ENCODE assay signal across 34 cellular contexts in the genomic region with DNA sequence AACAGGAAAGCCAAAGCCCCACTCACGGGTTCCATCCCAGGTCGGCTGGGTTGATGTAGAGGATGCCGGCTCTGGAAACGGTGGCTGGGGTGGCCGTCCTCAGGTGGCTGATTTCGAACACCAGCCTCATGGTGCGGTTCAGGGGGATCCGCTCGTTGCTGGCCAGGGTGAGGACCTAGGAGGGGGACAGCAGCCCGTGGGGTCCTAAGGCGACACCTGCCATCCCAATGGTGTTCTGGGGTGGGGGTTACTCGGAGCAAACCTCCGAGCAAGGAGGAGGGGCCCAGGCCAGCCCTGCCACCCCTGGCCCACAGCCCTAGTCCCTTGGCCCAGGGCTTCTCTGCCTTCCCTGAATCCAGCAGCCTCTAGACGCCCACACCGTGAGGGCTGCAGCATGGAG.
"Had no signal": no experiment of that assay in that cellular context is flagged by ENCODE, and none has a peak within 500 bp of the region (broad histone marks: within the 10 kb centered on the region; RNA-seq: fewer than 3 reads in every experiment).

No MANE protein-coding gene starts in this region.

- H3K36me3 ChIP-seq: adrenal gland, brain microvascular endothelial cell, esophagus squamous epithelium, heart left ventricle, WERI-Rb-1 had no signal

- H3K27me3 Mint-ChIP-seq: activated B cell treated with CpG ODN at 0.5 μM for 24 hours; activated CD8-positive, alpha-beta memory T cell treated with anti-CD3 and anti-CD28 coated beads, Interleukin-2, amount 10 ng/mL, durations not matched to agents 7 days and 5 days; activated naive CD4-positive, alpha-beta T cell treated with anti-CD3 and anti-CD28 coated beads, Interleukin-2, amount 50 U/mL, for 24 hours; activated naive CD8-positive, alpha-beta T cell treated with anti-CD3 and anti-CD28 coated beads for 36 hours; activated naive CD8-positive, alpha-beta T cell treated with anti-CD3 and anti-CD28 coated beads, Interleukin-2, amount 50 U/mL, for 24 hours; central memory CD8-positive, alpha-beta T cell; T-helper 17 cell had no signal

- H3K4me3 ChIP-seq: adrenal gland, esophagus squamous epithelium, heart left ventricle had no signal

- H3K4me1 ChIP-seq: adrenal gland had no signal

- H3K4me3 Mint-ChIP-seq: activated B cell treated with CpG ODN at 0.5 μM for 24 hours; activated CD8-positive, alpha-beta memory T cell treated with anti-CD3 and anti-CD28 coated beads, Interleukin-2, amount 10 ng/mL, durations not matched to agents 7 days and 5 days; activated CD8-positive, alpha-beta T cell treated with anti-CD3 and anti-CD28 coated beads, Interleukin-2, amount 10 ng/mL, durations not matched to agents 7 days and 5 days; activated naive CD4-positive, alpha-beta T cell treated with anti-CD3 and anti-CD28 coated beads for 36 hours; activated naive CD4-positive, alpha-beta T cell treated with anti-CD3 and anti-CD28 coated beads, Interleukin-2, amount 50 U/mL, for 24 hours; activated naive CD8-positive, alpha-beta T cell treated with anti-CD3 and anti-CD28 coated beads for 36 hours; activated naive CD8-positive, alpha-beta T cell treated with anti-CD3 and anti-CD28 coated beads, Interleukin-2, amount 50 U/mL, for 24 hours; activated T-helper 1 cell treated with anti-CD3 and anti-CD28 coated beads, Interleukin-12 subunit alpha, Interleukin-12 subunit beta, Interleukin-2, Interleukin-4 antibody, amounts not matched to agents 30 ng/mL and 10 ng/mL and 1 ng/mL, durations not matched to agents 14 hours and 24 hours and 36 hours; central memory CD8-positive, alpha-beta T cell; T-helper 17 cell; T-helper 2 cell treated with Interferon-gamma antibody and Interleukin-4, amounts not matched to agents 5 μg/mL and 100 μg/mL, for 36 hours had no signal

- H3K9me3 ChIP-seq: adrenal gland, esophagus squamous epithelium, heart left ventricle had no signal

- DNase-seq: activated B cell treated with CpG ODN at 0.5 μM for 24 hours; activated CD4-positive, alpha-beta T cell treated with anti-CD3 and anti-CD28 coated beads for 48 hours; activated CD4-positive, alpha-beta T cell treated with anti-CD3 and anti-CD28 coated beads, Interleukin-2, amount 50 U/mL, for 1 hour; activated CD4-positive, alpha-beta T cell treated with anti-CD3 and anti-CD28 coated beads, Interleukin-2, amount 50 U/mL, for 48 hours; activated CD8-positive, alpha-beta memory T cell treated with anti-CD3 and anti-CD28 coated beads, Interleukin-2, amount 10 ng/mL, durations not matched to agents 7 days and 5 days; activated CD8-positive, alpha-beta memory T cell treated with anti-CD3 and anti-CD28 coated beads, Interleukin-2, amount 50 U/mL, for 4 hours; activated CD8-positive, alpha-beta T cell treated with anti-CD3 and anti-CD28 coated beads, Interleukin-2, amount 10 ng/mL, durations not matched to agents 7 days and 5 days; activated effector memory CD4-positive, alpha-beta T cell treated with anti-CD3 and anti-CD28 coated beads, Interleukin-2, amount 50 U/mL, for 16 hours; activated naive CD4-positive, alpha-beta T cell treated with anti-CD3 and anti-CD28 coated beads for 36 hours; activated naive CD8-positive, alpha-beta T cell treated with anti-CD3 and anti-CD28 coated beads for 36 hours; activated naive CD8-positive, alpha-beta T cell treated with anti-CD3 and anti-CD28 coated beads, Interleukin-2, amount 50 U/mL, for 24 hours; activated T-cell treated with anti-CD3 and anti-CD28 coated beads, Interleukin-2, amount 50 U/mL, for 1 hour; activated T-cell treated with anti-CD3 and anti-CD28 coated beads, Interleukin-2, amount 50 U/mL, for 48 hours; adrenal gland; anterior cingulate cortex; brain microvascular endothelial cell; cortex of kidney; dermis blood vessel endothelial cell; effector CD8-positive, alpha-beta T cell; esophagus squamous epithelium; foreskin melanocyte; glutamatergic neuron; heart left ventricle; T-helper 1 cell; T-helper 17 cell; T1000; WERI-Rb-1 had no signal

- H3K27me3 ChIP-seq: adrenal gland, brain microvascular endothelial cell, esophagus squamous epithelium, heart left ventricle had no signal

- H3K36me3 Mint-ChIP-seq: activated CD8-positive, alpha-beta memory T cell treated with anti-CD3 and anti-CD28 coated beads, Interleukin-2, amount 10 ng/mL, durations not matched to agents 7 days and 5 days; activated naive CD4-positive, alpha-beta T cell treated with anti-CD3 and anti-CD28 coated beads, Interleukin-2, amount 50 U/mL, for 24 hours; activated naive CD8-positive, alpha-beta T cell treated with anti-CD3 and anti-CD28 coated beads for 36 hours had no signal

- H3K27ac ChIP-seq: adrenal gland, brain microvascular endothelial cell, epithelial cell of prostate, esophagus squamous epithelium, heart left ventricle, WERI-Rb-1 had no signal

- ATAC-seq: activated CD4-positive, CD25-positive, alpha-beta regulatory T cell treated with anti-CD3 and anti-CD28 coated beads, Interleukin-2, amount 50 U/mL, for 24 hours; activated CD8-positive, alpha-beta memory T cell treated with anti-CD3 and anti-CD28 coated beads, Interleukin-2, amount 10 ng/mL, durations not matched to agents 7 days and 5 days; activated CD8-positive, alpha-beta T cell treated with anti-CD3 and anti-CD28 coated beads, Interleukin-2, amount 10 ng/mL, durations not matched to agents 7 days and 5 days; activated naive CD8-positive, alpha-beta T cell treated with anti-CD3 and anti-CD28 coated beads, Interleukin-2, amount 50 U/mL, for 24 hours; heart left ventricle; T-helper 17 cell had no signal

- H3K27ac Mint-ChIP-seq: activated B cell treated with CpG ODN at 0.5 μM for 24 hours; activated CD8-positive, alpha-beta memory T cell treated with anti-CD3 and anti-CD28 coated beads, Interleukin-2, amount 10 ng/mL, durations not matched to agents 7 days and 5 days; activated CD8-positive, alpha-beta T cell treated with anti-CD3 and anti-CD28 coated beads, Interleukin-2, amount 10 ng/mL, durations not matched to agents 7 days and 5 days; activated naive CD4-positive, alpha-beta T cell treated with anti-CD3 and anti-CD28 coated beads for 36 hours; activated naive CD4-positive, alpha-beta T cell treated with anti-CD3 and anti-CD28 coated beads, Interleukin-2, amount 50 U/mL, for 24 hours; activated naive CD8-positive, alpha-beta T cell treated with anti-CD3 and anti-CD28 coated beads for 36 hours; activated naive CD8-positive, alpha-beta T cell treated with anti-CD3 and anti-CD28 coated beads, Interleukin-2, amount 50 U/mL, for 24 hours; activated T-helper 1 cell treated with anti-CD3 and anti-CD28 coated beads, Interleukin-12 subunit alpha, Interleukin-12 subunit beta, Interleukin-2, Interleukin-4 antibody, amounts not matched to agents 30 ng/mL and 10 ng/mL and 1 ng/mL, durations not matched to agents 14 hours and 24 hours and 36 hours; activated T-helper 2 cell treated with anti-CD3 and anti-CD28 coated beads, Interferon-gamma antibody, Interleukin-2, Interleukin-4, amounts not matched to agents 10 μg/mL and 5 μg/mL and 100 μg/mL, durations not matched to agents 14 hours and 24 hours and 36 hours; T-helper 17 cell; T-helper 2 cell treated with Interferon-gamma antibody and Interleukin-4, amounts not matched to agents 5 μg/mL and 100 μg/mL, for 36 hours had no signal

- H3K9me3 Mint-ChIP-seq: activated B cell treated with CpG ODN at 0.5 μM for 24 hours; activated naive CD4-positive, alpha-beta T cell treated with anti-CD3 and anti-CD28 coated beads for 36 hours; activated naive CD4-positive, alpha-beta T cell treated with anti-CD3 and anti-CD28 coated beads, Interleukin-2, amount 50 U/mL, for 24 hours; activated naive CD8-positive, alpha-beta T cell treated with anti-CD3 and anti-CD28 coated beads for 36 hours; activated naive CD8-positive, alpha-beta T cell treated with anti-CD3 and anti-CD28 coated beads, Interleukin-2, amount 50 U/mL, for 24 hours; activated T-helper 1 cell treated with anti-CD3 and anti-CD28 coated beads, Interleukin-12 subunit alpha, Interleukin-12 subunit beta, Interleukin-2, Interleukin-4 antibody, amounts not matched to agents 30 ng/mL and 10 ng/mL and 1 ng/mL, durations not matched to agents 14 hours and 24 hours and 36 hours; activated T-helper 2 cell treated with anti-CD3 and anti-CD28 coated beads, Interferon-gamma antibody, Interleukin-2, Interleukin-4, amounts not matched to agents 10 μg/mL and 5 μg/mL and 100 μg/mL, durations not matched to agents 14 hours and 24 hours and 36 hours; central memory CD8-positive, alpha-beta T cell; T-helper 2 cell treated with Interferon-gamma antibody and Interleukin-4, amounts not matched to agents 5 μg/mL and 100 μg/mL, for 36 hours had no signal

- H3K4me1 Mint-ChIP-seq: activated B cell treated with CpG ODN at 0.5 μM for 24 hours; activated CD8-positive, alpha-beta memory T cell treated with anti-CD3 and anti-CD28 coated beads, Interleukin-2, amount 10 ng/mL, durations not matched to agents 7 days and 5 days; activated naive CD4-positive, alpha-beta T cell treated with anti-CD3 and anti-CD28 coated beads, Interleukin-2, amount 50 U/mL, for 24 hours; activated naive CD8-positive, alpha-beta T cell treated with anti-CD3 and anti-CD28 coated beads, Interleukin-2, amount 50 U/mL, for 24 hours; central memory CD8-positive, alpha-beta T cell had no signal
